Comparison of ENCODE assay signal across 33 cellular contexts in genomic region chr18:5376994-5377393, GRCh38.
"Had no signal": no experiment of that assay in that cellular context is flagged by ENCODE, and none has a peak within 500 bp of the region (broad histone marks: within the 10 kb centered on the region; RNA-seq: fewer than 3 reads in every experiment).

No MANE protein-coding gene starts in this region.

- H3K9me3 Mint-ChIP-seq: activated naive CD4-positive, alpha-beta T cell treated with anti-CD3 and anti-CD28 coated beads for 36 hours; activated naive CD4-positive, alpha-beta T cell treated with anti-CD3 and anti-CD28 coated beads, Interleukin-2, amount 10 ng/mL, durations not matched to agents 7 days and 5 days; activated naive CD4-positive, alpha-beta T cell treated with anti-CD3 and anti-CD28 coated beads, Interleukin-2, amount 50 U/mL, for 24 hours; activated naive CD4-positive, alpha-beta T cell treated with anti-CD3 and anti-CD28 coated beads, Interleukin-2, amount 50 U/mL, for 72 hours; activated naive CD8-positive, alpha-beta T cell treated with anti-CD3 and anti-CD28 coated beads for 36 hours; activated naive CD8-positive, alpha-beta T cell treated with anti-CD3 and anti-CD28 coated beads, Interleukin-2, amount 10 ng/mL, durations not matched to agents 7 days and 5 days; activated naive CD8-positive, alpha-beta T cell treated with anti-CD3 and anti-CD28 coated beads, Interleukin-2, amount 50 U/mL, for 24 hours; activated T-cell treated with anti-CD3 and anti-CD28 coated beads, Interleukin-2, amount 50 U/mL, for 24 hours; activated T-cell treated with anti-CD3 and anti-CD28 coated beads, Interleukin-2, amount 50 U/mL, for 4 hours; activated T-cell treated with anti-CD3 and anti-CD28 coated beads, Interleukin-2, amount 50 U/mL, for 72 hours; activated T-helper 1 cell treated with anti-CD3 and anti-CD28 coated beads, Interleukin-12 subunit alpha, Interleukin-12 subunit beta, Interleukin-2, Interleukin-4 antibody, amounts not matched to agents 30 ng/mL and 10 ng/mL and 1 ng/mL, durations not matched to agents 14 hours and 24 hours and 36 hours; activated T-helper 17 cell treated with anti-CD3 and anti-CD28 coated beads, Interleukin-2, amount 50 U/mL, for 72 hours; activated T-helper 2 cell treated with anti-CD3 and anti-CD28 coated beads, Interferon-gamma antibody, Interleukin-2, Interleukin-4, amounts not matched to agents 10 μg/mL and 5 μg/mL and 100 μg/mL, durations not matched to agents 14 hours and 24 hours and 36 hours; brain; central memory CD8-positive, alpha-beta T cell had no signal

- H3K27ac Mint-ChIP-seq: activated naive CD4-positive, alpha-beta T cell treated with anti-CD3 and anti-CD28 coated beads for 36 hours; activated naive CD4-positive, alpha-beta T cell treated with anti-CD3 and anti-CD28 coated beads, Interleukin-2, amount 10 ng/mL, durations not matched to agents 7 days and 5 days; activated naive CD4-positive, alpha-beta T cell treated with anti-CD3 and anti-CD28 coated beads, Interleukin-2, amount 50 U/mL, for 24 hours; activated naive CD4-positive, alpha-beta T cell treated with anti-CD3 and anti-CD28 coated beads, Interleukin-2, amount 50 U/mL, for 72 hours; activated naive CD8-positive, alpha-beta T cell; activated naive CD8-positive, alpha-beta T cell treated with anti-CD3 and anti-CD28 coated beads for 36 hours; activated naive CD8-positive, alpha-beta T cell treated with anti-CD3 and anti-CD28 coated beads, Interleukin-2, amount 10 ng/mL, durations not matched to agents 7 days and 5 days; activated naive CD8-positive, alpha-beta T cell treated with anti-CD3 and anti-CD28 coated beads, Interleukin-2, amount 50 U/mL, for 24 hours; activated T-cell treated with anti-CD3 and anti-CD28 coated beads, Interleukin-2, amount 50 U/mL, for 24 hours; activated T-cell treated with anti-CD3 and anti-CD28 coated beads, Interleukin-2, amount 50 U/mL, for 72 hours; activated T-helper 1 cell treated with anti-CD3 and anti-CD28 coated beads, Interleukin-12 subunit alpha, Interleukin-12 subunit beta, Interleukin-2, Interleukin-4 antibody, amounts not matched to agents 30 ng/mL and 10 ng/mL and 1 ng/mL, durations not matched to agents 14 hours and 24 hours and 36 hours; activated T-helper 17 cell treated with anti-CD3 and anti-CD28 coated beads, Interleukin-2, amount 50 U/mL, for 72 hours; activated T-helper 2 cell treated with anti-CD3 and anti-CD28 coated beads, Interferon-gamma antibody, Interleukin-2, Interleukin-4, amounts not matched to agents 10 μg/mL and 5 μg/mL and 100 μg/mL, durations not matched to agents 14 hours and 24 hours and 36 hours had no signal

- H3K27me3 Mint-ChIP-seq: activated naive CD4-positive, alpha-beta T cell treated with anti-CD3 and anti-CD28 coated beads, Interleukin-2, amount 50 U/mL, for 24 hours; activated naive CD8-positive, alpha-beta T cell treated with anti-CD3 and anti-CD28 coated beads for 36 hours; activated naive CD8-positive, alpha-beta T cell treated with anti-CD3 and anti-CD28 coated beads, Interleukin-2, amount 10 ng/mL, durations not matched to agents 7 days and 5 days had no signal

- H3K36me3 Mint-ChIP-seq: activated naive CD4-positive, alpha-beta T cell treated with anti-CD3 and anti-CD28 coated beads, Interleukin-2, amount 10 ng/mL, durations not matched to agents 7 days and 5 days; activated naive CD4-positive, alpha-beta T cell treated with anti-CD3 and anti-CD28 coated beads, Interleukin-2, amount 50 U/mL, for 24 hours; activated naive CD4-positive, alpha-beta T cell treated with anti-CD3 and anti-CD28 coated beads, Interleukin-2, amount 50 U/mL, for 72 hours; activated naive CD8-positive, alpha-beta T cell; activated naive CD8-positive, alpha-beta T cell treated with anti-CD3 and anti-CD28 coated beads for 36 hours; activated naive CD8-positive, alpha-beta T cell treated with anti-CD3 and anti-CD28 coated beads, Interleukin-2, amount 10 ng/mL, durations not matched to agents 7 days and 5 days; brain had no signal

- ATAC-seq: activated naive CD4-positive, alpha-beta T cell treated with anti-CD3 and anti-CD28 coated beads, Interleukin-2, amount 50 U/mL, for 72 hours; activated naive CD8-positive, alpha-beta T cell treated with anti-CD3 and anti-CD28 coated beads, Interleukin-2, amount 50 U/mL, for 24 hours; activated T-cell treated with anti-CD3 and anti-CD28 coated beads, Interleukin-2, amount 50 U/mL, for 4 hours; activated T-cell treated with anti-CD3 and anti-CD28 coated beads, Interleukin-2, amount 50 U/mL, for 72 hours; activated T-helper 17 cell treated with anti-CD3 and anti-CD28 coated beads, Interleukin-2, amount 50 U/mL, for 72 hours; body of pancreas had no signal

- H3K4me3 Mint-ChIP-seq: activated naive CD4-positive, alpha-beta T cell treated with anti-CD3 and anti-CD28 coated beads for 36 hours; activated naive CD4-positive, alpha-beta T cell treated with anti-CD3 and anti-CD28 coated beads, Interleukin-2, amount 10 ng/mL, durations not matched to agents 7 days and 5 days; activated naive CD4-positive, alpha-beta T cell treated with anti-CD3 and anti-CD28 coated beads, Interleukin-2, amount 50 U/mL, for 24 hours; activated naive CD8-positive, alpha-beta T cell; activated naive CD8-positive, alpha-beta T cell treated with anti-CD3 and anti-CD28 coated beads for 36 hours; activated naive CD8-positive, alpha-beta T cell treated with anti-CD3 and anti-CD28 coated beads, Interleukin-2, amount 10 ng/mL, durations not matched to agents 7 days and 5 days; activated naive CD8-positive, alpha-beta T cell treated with anti-CD3 and anti-CD28 coated beads, Interleukin-2, amount 50 U/mL, for 24 hours; activated T-cell treated with anti-CD3 and anti-CD28 coated beads, Interleukin-2, amount 50 U/mL, for 24 hours; activated T-cell treated with anti-CD3 and anti-CD28 coated beads, Interleukin-2, amount 50 U/mL, for 4 hours; activated T-cell treated with anti-CD3 and anti-CD28 coated beads, Interleukin-2, amount 50 U/mL, for 72 hours; activated T-helper 1 cell treated with anti-CD3 and anti-CD28 coated beads, Interleukin-12 subunit alpha, Interleukin-12 subunit beta, Interleukin-2, Interleukin-4 antibody, amounts not matched to agents 30 ng/mL and 10 ng/mL and 1 ng/mL, durations not matched to agents 14 hours and 24 hours and 36 hours; activated T-helper 17 cell treated with anti-CD3 and anti-CD28 coated beads, Interleukin-2, amount 50 U/mL, for 72 hours; central memory CD8-positive, alpha-beta T cell had no signal

- DNase-seq: activated effector memory CD4-positive, alpha-beta T cell treated with anti-CD3 and anti-CD28 coated beads, Interleukin-2, amount 50 U/mL, for 16 hours; activated effector memory CD4-positive, alpha-beta T cell treated with Interleukin-2 at 50 U/mL for 16 hours; activated gamma-delta T cell; activated gamma-delta T cell treated with Interleukin-2 at 50 U/mL for 16 hours; activated naive CD4-positive, alpha-beta T cell; activated naive CD4-positive, alpha-beta T cell treated with anti-CD3 and anti-CD28 coated beads for 36 hours; activated naive CD4-positive, alpha-beta T cell treated with anti-CD3 and anti-CD28 coated beads, Interleukin-2, amount 10 ng/mL, durations not matched to agents 7 days and 5 days; activated naive CD4-positive, alpha-beta T cell treated with anti-CD3 and anti-CD28 coated beads, Interleukin-2, amount 50 U/mL, for 16 hours; activated naive CD4-positive, alpha-beta T cell treated with Interleukin-2 at 50 U/mL for 16 hours; activated naive CD8-positive, alpha-beta T cell treated with anti-CD3 and anti-CD28 coated beads for 36 hours; activated naive CD8-positive, alpha-beta T cell treated with anti-CD3 and anti-CD28 coated beads, Interleukin-2, amount 10 ng/mL, durations not matched to agents 7 days and 5 days; activated naive CD8-positive, alpha-beta T cell treated with anti-CD3 and anti-CD28 coated beads, Interleukin-2, amount 50 U/mL, for 24 hours; activated T-cell treated with anti-CD3 and anti-CD28 coated beads for 4 hours; activated T-cell treated with anti-CD3 and anti-CD28 coated beads, Interleukin-2, amount 50 U/mL, for 1 hour; activated T-cell treated with anti-CD3 and anti-CD28 coated beads, Interleukin-2, amount 50 U/mL, for 24 hours; activated T-cell treated with anti-CD3 and anti-CD28 coated beads, Interleukin-2, amount 50 U/mL, for 4 hours; activated T-cell treated with anti-CD3 and anti-CD28 coated beads, Interleukin-2, amount 50 U/mL, for 48 hours; activated T-cell treated with anti-CD3 and anti-CD28 coated beads, Interleukin-2, amount 50 U/mL, for 72 hours; adrenal gland; amniotic stem cell; aorta; body of pancreas; brain microvascular endothelial cell; central memory CD4-positive, alpha-beta T cell; cerebellar nuclear complex had no signal

- H3K4me1 Mint-ChIP-seq: activated naive CD4-positive, alpha-beta T cell treated with anti-CD3 and anti-CD28 coated beads, Interleukin-2, amount 10 ng/mL, durations not matched to agents 7 days and 5 days; activated naive CD4-positive, alpha-beta T cell treated with anti-CD3 and anti-CD28 coated beads, Interleukin-2, amount 50 U/mL, for 24 hours; activated naive CD8-positive, alpha-beta T cell treated with anti-CD3 and anti-CD28 coated beads for 36 hours; activated naive CD8-positive, alpha-beta T cell treated with anti-CD3 and anti-CD28 coated beads, Interleukin-2, amount 10 ng/mL, durations not matched to agents 7 days and 5 days; activated naive CD8-positive, alpha-beta T cell treated with anti-CD3 and anti-CD28 coated beads, Interleukin-2, amount 50 U/mL, for 24 hours; activated T-helper 17 cell treated with anti-CD3 and anti-CD28 coated beads, Interleukin-2, amount 50 U/mL, for 72 hours; brain; central memory CD8-positive, alpha-beta T cell had no signal
